1 cellular context compared by ENCODE assay signal in the genomic region with DNA sequence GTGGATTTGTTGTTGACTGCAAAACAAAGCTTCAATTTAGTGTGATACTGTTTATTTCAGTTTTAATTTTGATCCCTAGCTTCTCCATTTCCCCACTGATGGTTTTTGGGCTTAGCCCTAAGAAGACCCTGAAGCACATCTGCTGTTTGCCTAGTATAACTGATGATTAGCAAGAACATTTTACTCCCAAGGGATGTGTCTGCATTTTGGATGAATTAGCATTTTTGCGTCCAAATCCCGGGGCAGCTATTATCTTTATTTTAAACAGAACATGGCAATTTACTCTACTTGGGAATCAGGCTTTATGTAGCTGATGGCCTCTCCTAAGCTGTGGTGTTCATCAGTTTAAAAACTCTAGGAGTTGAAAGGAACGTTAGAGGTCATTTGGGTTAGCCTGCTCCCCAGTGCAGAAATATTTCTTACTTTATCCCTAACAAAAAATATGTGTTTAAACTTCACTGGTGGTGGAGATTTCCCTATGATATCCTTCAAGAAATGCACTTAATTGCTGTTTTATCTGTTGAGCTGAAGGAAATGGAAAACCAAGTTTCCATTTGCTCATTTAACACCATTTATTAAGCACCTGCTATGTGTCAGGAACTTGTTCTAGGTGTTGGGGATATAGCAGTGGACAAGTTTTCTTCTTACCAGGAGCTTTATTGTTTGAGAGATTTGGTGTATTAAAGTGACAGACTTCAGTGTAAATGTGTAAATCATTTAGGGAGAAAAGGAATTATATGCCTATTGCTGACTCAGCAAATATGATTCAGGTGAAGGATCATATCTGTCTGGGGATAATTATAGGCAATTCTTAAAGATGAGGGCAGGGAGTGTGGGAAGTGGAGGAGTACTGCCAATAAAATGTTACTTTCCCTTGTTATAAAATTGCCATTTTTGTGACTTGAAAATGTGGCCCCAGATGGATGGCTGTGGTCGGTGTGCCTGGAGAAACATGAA.
A peak's percentile ranks its signal among the peaks of the same experiment; 100 is the strongest.
TF ChIP-seq lines count a peak whose summit lies in the region.

No MANE protein-coding gene starts in this region.

TF ChIP-seq in H1, 55 proteins besides CTCF, POLR2A, EP300 and RAD21:
- TF ChIP-seq PHF8 (conservative IDR thresholded peaks at IDR 0.05; ENCODE audit: low read depth, low read length), result no peak
- peak; percentile 100 for TF ChIP-seq MAFK (IDR thresholded peaks at IDR 0.05; ENCODE audit: low read depth, low read length)
